ENCODE assay signal across 24 cellular contexts in the genomic region with DNA sequence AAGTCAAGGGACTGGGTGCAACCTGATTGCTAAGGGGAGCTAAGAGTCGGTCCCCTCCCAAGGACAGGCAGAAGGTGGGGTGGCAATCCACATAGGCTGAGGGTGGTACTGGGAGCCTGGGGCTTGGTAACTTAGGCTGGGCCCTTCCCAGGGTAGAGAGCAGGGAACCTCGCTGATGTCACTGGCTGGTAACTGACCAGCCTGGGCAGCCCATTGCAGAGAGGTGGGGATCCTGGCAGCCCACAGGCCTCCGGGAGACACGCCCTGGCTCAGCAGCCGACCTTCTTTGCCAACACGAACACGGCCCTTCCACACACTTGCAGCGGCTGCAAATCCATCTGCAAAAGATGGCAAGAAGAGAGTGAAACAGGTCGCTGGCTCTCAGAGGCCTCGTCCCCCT. TPM values are rescaled to one million over a fixed set of nuclear protein-coding genes. Genes with fewer than 3 reads are reported as not detected.
DNase-seq lines count a peak whose midpoint lies in the region; TF ChIP-seq lines count a peak whose summit lies in the region.
"Had no signal": no experiment of that assay in that cellular context is flagged by ENCODE, and none has a peak within 500 bp of the region (broad histone marks: within the 10 kb centered on the region; RNA-seq: fewer than 3 reads in every experiment).

No MANE protein-coding gene starts in this region.

- H2AFZ ChIP-seq in H9 (ENCODE audit: low read length), result no peak overlapping the region

- no peak overlapping the region for H3K56ac ChIP-seq in H9 (ENCODE audit: insufficient read length, low read depth, low read length)

- no peak overlapping the region for H2BK20ac ChIP-seq in H9 (ENCODE audit: low read depth, low read length, poor library complexity, severe bottlenecking)

- peak overlapping the region in 2 of 3 experiments; percentile 44 to 61; a peak in 2 of 7 replicates for H3K27ac Mint-ChIP-seq in H9
- no peak overlapping the region for H3K27ac Mint-ChIP-seq in activated CD4-positive, alpha-beta T cell treated with anti-CD3 and anti-CD28 coated beads, Interleukin-2, amount 10 ng/mL, durations not matched to agents 7 days and 5 days
- H3K27ac Mint-ChIP-seq: activated CD8-positive, alpha-beta memory T cell treated with anti-CD3 and anti-CD28 coated beads, Interleukin-2, amount 10 ng/mL, durations not matched to agents 7 days and 5 days; activated T-helper 17 cell treated with anti-CD3 and anti-CD28 coated beads, Interleukin-2, amount 50 U/mL, for 72 hours had no signal

- H3K9me3 ChIP-seq in H9 (ENCODE audit: control insufficient read depth, low read depth, low read length), result no peaks in the 10 kb centered on the region
- H3K9me3 ChIP-seq in skeletal muscle tissue (ENCODE audit: control insufficient read depth in 3 of 3, low read length in 3 of 3), result no peaks in the 10 kb centered on the region
- H3K9me3 ChIP-seq: lower lobe of right lung, Peyer's patch had no signal

- H4K8ac ChIP-seq in H9 (replicated peaks; ENCODE audit: insufficient read length, low read depth, low read length), result no peak overlapping the region

- H2BK12ac ChIP-seq in H9 (ENCODE audit: insufficient read length, low read depth, low read length), result no peak overlapping the region

- no peaks in the 10 kb centered on the region for H3K27me3 Mint-ChIP-seq in H9 (ENCODE audit: low read depth)
- H3K27me3 Mint-ChIP-seq in activated CD4-positive, alpha-beta T cell treated with anti-CD3 and anti-CD28 coated beads, Interleukin-2, amount 10 ng/mL, durations not matched to agents 7 days and 5 days, result no peaks in the 10 kb centered on the region
- H3K27me3 Mint-ChIP-seq: activated CD8-positive, alpha-beta memory T cell treated with anti-CD3 and anti-CD28 coated beads, Interleukin-2, amount 10 ng/mL, durations not matched to agents 7 days and 5 days; activated T-helper 17 cell treated with anti-CD3 and anti-CD28 coated beads, Interleukin-2, amount 50 U/mL, for 72 hours; CD4-positive, CD25-positive, alpha-beta regulatory T cell had no signal

- no peak overlapping the region for H2AK5ac ChIP-seq in H9 (ENCODE audit: insufficient read length, low read length)

- H3K79me2 ChIP-seq in H9 (ENCODE audit: insufficient read depth, low read length), result no peaks in the 10 kb centered on the region

- H3K23me2 ChIP-seq in H9 (ENCODE audit: insufficient read length, low read depth, low read length, poor library complexity, severe bottlenecking), result no peaks in the 10 kb centered on the region

- no peaks in the 10 kb centered on the region for H3K9me3 Mint-ChIP-seq in H9
- no peaks in the 10 kb centered on the region for H3K9me3 Mint-ChIP-seq in activated CD4-positive, alpha-beta T cell treated with anti-CD3 and anti-CD28 coated beads, Interleukin-2, amount 10 ng/mL, durations not matched to agents 7 days and 5 days
- H3K9me3 Mint-ChIP-seq: activated T-helper 17 cell treated with anti-CD3 and anti-CD28 coated beads, Interleukin-2, amount 50 U/mL, for 72 hours; CD4-positive, CD25-positive, alpha-beta regulatory T cell had no signal

- H3K18ac ChIP-seq in H9 (ENCODE audit: insufficient read length, low read depth, low read length), result no peak overlapping the region

- H2BK15ac ChIP-seq in H9 (ENCODE audit: low read depth, low read length), result no peak overlapping the region

- H3K4me1 ChIP-seq in H9 (ENCODE audit: insufficient read depth, low read length), result peaks cover 2% of the 10 kb centered on the region; the same call in 1 of the 2 replicates
- H3K4me1 ChIP-seq in skeletal muscle tissue (ENCODE audit: control insufficient read depth in 3 of 3, insufficient read depth in 3 of 3, low read length in 3 of 3), result peaks cover 62 to 71% (median 63%) of the 10 kb centered on the region in 3 donors

- no peak overlapping the region for H3K4me2 ChIP-seq in H9 (ENCODE audit: insufficient read depth, insufficient read length, low read length)

- H4K20me1 ChIP-seq in H9 (ENCODE audit: control insufficient read depth, insufficient read depth, insufficient read length), result no peaks in the 10 kb centered on the region

- no CpG with 5 or more reads among the region's 10 CpGs for WGBS in H9 (ENCODE audit: extremely low coverage, insufficient read length, low lambda C conversion rate)

- no peak overlapping the region for H3K9ac ChIP-seq in H9 (ENCODE audit: extremely low read depth, insufficient read length, low read length)
- peak overlapping the region; percentile 53 to 68 (median 59) for H3K9ac ChIP-seq in skeletal muscle tissue (ENCODE audit: low read depth in 1 of 3, low read length in 3 of 3)

- H3T11ph ChIP-seq in H9 (ENCODE audit: low read length), result no peak overlapping the region

- peak overlapping the region in 1 of 3 donors; percentile 45 for H3K4me3 ChIP-seq in skeletal muscle tissue (ENCODE audit: low read length in 3 of 3)
- H3K4me3 ChIP-seq: dorsolateral prefrontal cortex, lower lobe of right lung, Peyer's patch had no signal

- no peak overlapping the region for H3K4me3 Mint-ChIP-seq in H9
- no peak overlapping the region for H3K4me3 Mint-ChIP-seq in activated CD4-positive, alpha-beta T cell treated with anti-CD3 and anti-CD28 coated beads, Interleukin-2, amount 10 ng/mL, durations not matched to agents 7 days and 5 days
- H3K4me3 Mint-ChIP-seq: activated CD8-positive, alpha-beta memory T cell treated with anti-CD3 and anti-CD28 coated beads, Interleukin-2, amount 10 ng/mL, durations not matched to agents 7 days and 5 days; activated T-helper 17 cell treated with anti-CD3 and anti-CD28 coated beads, Interleukin-2, amount 50 U/mL, for 72 hours; CD4-positive, CD25-positive, alpha-beta regulatory T cell had no signal

- no peak for TF ChIP-seq CTCF in H9 (conservative IDR thresholded peaks at IDR 0.05)

- POLR2A ChIA-PET in activated CD4-positive, alpha-beta T cell treated with anti-CD3 and anti-CD28 coated beads, Interleukin-2, amount 10 ng/mL, durations not matched to agents 7 days and 5 days (lab: Charles Lee), result no interaction called here

- peaks cover 21 to 29% of the 10 kb centered on the region in 2 experiments for H3K4me1 Mint-ChIP-seq in H9
- no peaks in the 10 kb centered on the region for H3K4me1 Mint-ChIP-seq in activated CD4-positive, alpha-beta T cell treated with anti-CD3 and anti-CD28 coated beads, Interleukin-2, amount 10 ng/mL, durations not matched to agents 7 days and 5 days
- H3K4me1 Mint-ChIP-seq: activated CD8-positive, alpha-beta memory T cell treated with anti-CD3 and anti-CD28 coated beads, Interleukin-2, amount 10 ng/mL, durations not matched to agents 7 days and 5 days; activated T-helper 17 cell treated with anti-CD3 and anti-CD28 coated beads, Interleukin-2, amount 50 U/mL, for 72 hours; CD4-positive, CD25-positive, alpha-beta regulatory T cell had no signal

- DNase-seq in H9 (no peak), globus pallidus (ENCODE audit: low spot score) (peak; percentile 45), medulla oblongata (ENCODE audit: extremely low spot score) (peak; percentile 48), NCI-H748 (lab: John Stamatoyannopoulos, UW; ENCODE audit: unreplicated experiment) (no peak), T-helper 9 cell (no peak), SK-N-DZ (ENCODE audit: low spot score) (no peak)
- DNase-seq in activated CD4-positive, alpha-beta T cell treated with anti-CD3 and anti-CD28 coated beads, Interleukin-2, amount 10 ng/mL, durations not matched to agents 7 days and 5 days, result no peak
- DNase-seq: ACHN; activated CD4-positive, alpha-beta T cell treated with anti-CD3 and anti-CD28 coated beads for 1 hour; activated CD8-positive, alpha-beta memory T cell treated with anti-CD3 and anti-CD28 coated beads, Interleukin-2, amount 10 ng/mL, durations not matched to agents 7 days and 5 days; CD4-positive, CD25-positive, alpha-beta regulatory T cell; DMS153; GDM1; HCEC 1CT; lower lobe of right lung; NCI-H187 treated with DMSO at 0.1 percent for 48 hours; NCI-H446; Peyer's patch had no signal

- H3K23ac ChIP-seq in H9 (ENCODE audit: insufficient read length, low read depth, low read length), result no peak overlapping the region

- H3K14ac ChIP-seq in H9 (ENCODE audit: insufficient read depth, low read length), result no peak overlapping the region

- H3K27me3 ChIP-seq in H9 (ENCODE audit: insufficient read depth, low read length), result no peaks in the 10 kb centered on the region
- H3K27me3 ChIP-seq in skeletal muscle tissue (ENCODE audit: control insufficient read depth in 3 of 3, insufficient read depth in 3 of 3, low read length in 3 of 3), result no peaks in the 10 kb centered on the region
- H3K27me3 ChIP-seq: dorsolateral prefrontal cortex, Peyer's patch had no signal

- H3K79me1 ChIP-seq in H9 (ENCODE audit: insufficient read depth, low read depth, low read length, poor library complexity, severe bottlenecking), result no peaks in the 10 kb centered on the region

- H3K27ac ChIP-seq in H9 (ENCODE audit: insufficient read length, low read depth, low read length) (no peak overlapping the region), skeletal muscle tissue (ENCODE audit: low read depth, low read length) (peak overlapping the region; percentile 97)
- H3K27ac ChIP-seq: epithelial cell of prostate, lower lobe of right lung, Peyer's patch had no signal

- H4K91ac ChIP-seq in H9 (ENCODE audit: insufficient read length, low read depth, low read length), result no peak overlapping the region

- no peak overlapping the region for H3K4ac ChIP-seq in H9 (ENCODE audit: low read depth, low read length)

- no peak overlapping the region for H4K5ac ChIP-seq in H9 (ENCODE audit: insufficient read length, low read depth, low read length)

- peak overlapping the region; percentile 67 for H2BK5ac ChIP-seq in H9 (ENCODE audit: insufficient read length, low read length)

- peaks cover 15 to 16% (median 16%) of the 10 kb centered on the region in 3 donors for H3K36me3 ChIP-seq in skeletal muscle tissue (ENCODE audit: control insufficient read depth in 3 of 3, insufficient read depth in 3 of 3, low read length in 3 of 3)

- no peak overlapping the region for H2BK120ac ChIP-seq in H9 (ENCODE audit: low read depth, low read length, poor library complexity, severe bottlenecking)

- no peaks in the 10 kb centered on the region; a peak in 1 of 7 replicates for H3K36me3 Mint-ChIP-seq in H9 (ENCODE audit: insufficient read depth in 1 of 3, low read depth in 3 of 3)
- no peaks in the 10 kb centered on the region for H3K36me3 Mint-ChIP-seq in activated CD4-positive, alpha-beta T cell treated with anti-CD3 and anti-CD28 coated beads, Interleukin-2, amount 10 ng/mL, durations not matched to agents 7 days and 5 days (ENCODE audit: low read depth)
- H3K36me3 Mint-ChIP-seq: activated CD8-positive, alpha-beta memory T cell treated with anti-CD3 and anti-CD28 coated beads, Interleukin-2, amount 10 ng/mL, durations not matched to agents 7 days and 5 days; CD4-positive, CD25-positive, alpha-beta regulatory T cell had no signal

- CTCF ChIA-PET in activated CD4-positive, alpha-beta T cell treated with anti-CD3 and anti-CD28 coated beads, Interleukin-2, amount 10 ng/mL, durations not matched to agents 7 days and 5 days (lab: Charles Lee), result no interaction called here

RNA-seq across cellular contexts. Expression of gene A4GALT, which starts 25.4 kb away (rescaled TPM):
- total RNA-seq in H9 (2021) (3.4 and 4.8 TPM in 2 replicates), skeletal muscle tissue (18.3 TPM)
- 0.44 TPM in 1 of 2 replicates, not detected in the other for polyA plus RNA-seq in SK-N-DZ (2014; cell fraction: cytosol; rRNA removed)
- polyA plus RNA-seq in SK-N-DZ (2014; cell fraction: nucleus; rRNA removed), result not detected in 2 replicates
- under 1 TPM; 0.29 to 0.35 TPM for total RNA-seq in activated CD4-positive, alpha-beta T cell treated with anti-CD3 and anti-CD28 coated beads, Interleukin-2, amount 10 ng/mL, durations not matched to agents 7 days and 5 days
- total RNA-seq: CD4-positive, CD25-positive, alpha-beta regulatory T cell had no signal
- polyA plus RNA-seq: CD4-positive, CD25-positive, alpha-beta regulatory T cell had no signal

RNA-seq across cellular contexts. Expression of gene CYB5R3, which starts 46.1 kb away (rescaled TPM):
- total RNA-seq in H9 (2021) (97.4 and 99.7 TPM in 2 replicates), skeletal muscle tissue (28.7 TPM)
- polyA plus RNA-seq in SK-N-DZ (2014; cell fraction: cytosol; rRNA removed), result 55.6 and 62.0 TPM in 2 replicates
- polyA plus RNA-seq in SK-N-DZ (2014; cell fraction: nucleus; rRNA removed), result 24.7 and 29.8 TPM in 2 replicates
- 10 to 100 TPM; 84.3 to 91.9 TPM for total RNA-seq in activated CD4-positive, alpha-beta T cell treated with anti-CD3 and anti-CD28 coated beads, Interleukin-2, amount 10 ng/mL, durations not matched to agents 7 days and 5 days

RNA-seq across cellular contexts. Expression of gene ATP5MGL, which starts 54.9 kb away (rescaled TPM):
- total RNA-seq in H9 (2021) (0.48 and 0.68 TPM in 2 replicates), skeletal muscle tissue (not detected)
- not detected in 2 replicates for polyA plus RNA-seq in SK-N-DZ (2014; cell fraction: cytosol; rRNA removed)
- not detected in 2 replicates for polyA plus RNA-seq in SK-N-DZ (2014; cell fraction: nucleus; rRNA removed)
- under 1 TPM; 0.45 to 0.71 TPM for total RNA-seq in activated CD4-positive, alpha-beta T cell treated with anti-CD3 and anti-CD28 coated beads, Interleukin-2, amount 10 ng/mL, durations not matched to agents 7 days and 5 days
- total RNA-seq: glomerular endothelial cell, M059J, Peyer's patch had no signal

Comparison
In these comparisons a context has a peak if more than half of its experiments do, and no peak if none do; other contexts are left out.
1. DNase-seq: peak in globus pallidus (single experiment) and medulla oblongata (single experiment); none in H9 (single experiment), NCI-H748 (single experiment), T-helper 9 cell (single experiment), SK-N-DZ (single experiment) and activated CD4-positive, alpha-beta T cell treated with anti-CD3 and anti-CD28 coated beads, Interleukin-2, amount 10 ng/mL, durations not matched to agents 7 days and 5 days (single experiment).